ENCODE assay signal across 1 cellular context in genomic region chr14:23555882-23556699, GRCh38.
TF ChIP-seq lines count a peak whose summit lies in the region.

A gene with protein sequence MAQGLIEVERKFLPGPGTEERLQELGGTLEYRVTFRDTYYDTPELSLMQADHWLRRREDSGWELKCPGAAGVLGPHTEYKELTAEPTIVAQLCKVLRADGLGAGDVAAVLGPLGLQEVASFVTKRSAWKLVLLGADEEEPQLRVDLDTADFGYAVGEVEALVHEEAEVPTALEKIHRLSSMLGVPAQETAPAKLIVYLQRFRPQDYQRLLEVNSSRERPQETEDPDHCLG (plus strand): TSS chr14:23556271. CDS start chr14:23556758, 487 bp downstream.

TF ChIP-seq in WTC11, 78 proteins besides CTCF, POLR2A, EP300 and RAD21 (continued from another document):
- TF ChIP-seq E2F4 (CRISPR knock-in tag; IDR thresholded peaks at IDR 0.05; ENCODE audit: borderline replicate concordance, low read depth), result peak; percentile 52; the same call in 1 of the 2 replicates
- TF ChIP-seq ZNF219 (CRISPR knock-in tag; IDR thresholded peaks at IDR 0.05; ENCODE audit: borderline replicate concordance), result no peak
- peak; percentile 90; the same call in 1 of the 2 replicates for TF ChIP-seq E2F5 (CRISPR knock-in tag; IDR thresholded peaks at IDR 0.05)
- TF ChIP-seq, protein P1, sequence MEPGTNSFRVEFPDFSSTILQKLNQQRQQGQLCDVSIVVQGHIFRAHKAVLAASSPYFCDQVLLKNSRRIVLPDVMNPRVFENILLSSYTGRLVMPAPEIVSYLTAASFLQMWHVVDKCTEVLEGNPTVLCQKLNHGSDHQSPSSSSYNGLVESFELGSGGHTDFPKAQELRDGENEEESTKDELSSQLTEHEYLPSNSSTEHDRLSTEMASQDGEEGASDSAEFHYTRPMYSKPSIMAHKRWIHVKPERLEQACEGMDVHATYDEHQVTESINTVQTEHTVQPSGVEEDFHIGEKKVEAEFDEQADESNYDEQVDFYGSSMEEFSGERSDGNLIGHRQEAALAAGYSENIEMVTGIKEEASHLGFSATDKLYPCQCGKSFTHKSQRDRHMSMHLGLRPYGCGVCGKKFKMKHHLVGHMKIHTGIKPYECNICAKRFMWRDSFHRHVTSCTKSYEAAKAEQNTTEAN (CRISPR knock-in tag; IDR thresholded peaks at IDR 0.05), result peak; percentile 83
- 0 out of 2 replicates have a peak, but pooled peaks have one; percentile 66 for TF ChIP-seq ESRRA (CRISPR knock-in tag; IDR thresholded peaks at IDR 0.05; ENCODE audit: borderline replicate concordance)
- TF ChIP-seq ZNF396 (CRISPR knock-in tag; IDR thresholded peaks at IDR 0.05; ENCODE audit: borderline replicate concordance), result no peak
- no peak for TF ChIP-seq ZMAT4 (CRISPR knock-in tag; IDR thresholded peaks at IDR 0.05)
- 0 out of 2 replicates have a peak, but pooled peaks have one; percentile 31 for TF ChIP-seq TCF7 (CRISPR knock-in tag; IDR thresholded peaks at IDR 0.05; ENCODE audit: low read depth)
- TF ChIP-seq ATF1 (CRISPR knock-in tag; IDR thresholded peaks at IDR 0.05), result peak; percentile 65; the same call in 1 of the 2 replicates
- TF ChIP-seq, protein P2, sequence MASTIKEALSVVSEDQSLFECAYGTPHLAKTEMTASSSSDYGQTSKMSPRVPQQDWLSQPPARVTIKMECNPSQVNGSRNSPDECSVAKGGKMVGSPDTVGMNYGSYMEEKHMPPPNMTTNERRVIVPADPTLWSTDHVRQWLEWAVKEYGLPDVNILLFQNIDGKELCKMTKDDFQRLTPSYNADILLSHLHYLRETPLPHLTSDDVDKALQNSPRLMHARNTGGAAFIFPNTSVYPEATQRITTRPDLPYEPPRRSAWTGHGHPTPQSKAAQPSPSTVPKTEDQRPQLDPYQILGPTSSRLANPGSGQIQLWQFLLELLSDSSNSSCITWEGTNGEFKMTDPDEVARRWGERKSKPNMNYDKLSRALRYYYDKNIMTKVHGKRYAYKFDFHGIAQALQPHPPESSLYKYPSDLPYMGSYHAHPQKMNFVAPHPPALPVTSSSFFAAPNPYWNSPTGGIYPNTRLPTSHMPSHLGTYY (CRISPR knock-in tag; IDR thresholded peaks at IDR 0.05), result no peak
- TF ChIP-seq SOX15 (CRISPR knock-in tag; IDR thresholded peaks at IDR 0.05), result no peak
- TF ChIP-seq, protein P3, sequence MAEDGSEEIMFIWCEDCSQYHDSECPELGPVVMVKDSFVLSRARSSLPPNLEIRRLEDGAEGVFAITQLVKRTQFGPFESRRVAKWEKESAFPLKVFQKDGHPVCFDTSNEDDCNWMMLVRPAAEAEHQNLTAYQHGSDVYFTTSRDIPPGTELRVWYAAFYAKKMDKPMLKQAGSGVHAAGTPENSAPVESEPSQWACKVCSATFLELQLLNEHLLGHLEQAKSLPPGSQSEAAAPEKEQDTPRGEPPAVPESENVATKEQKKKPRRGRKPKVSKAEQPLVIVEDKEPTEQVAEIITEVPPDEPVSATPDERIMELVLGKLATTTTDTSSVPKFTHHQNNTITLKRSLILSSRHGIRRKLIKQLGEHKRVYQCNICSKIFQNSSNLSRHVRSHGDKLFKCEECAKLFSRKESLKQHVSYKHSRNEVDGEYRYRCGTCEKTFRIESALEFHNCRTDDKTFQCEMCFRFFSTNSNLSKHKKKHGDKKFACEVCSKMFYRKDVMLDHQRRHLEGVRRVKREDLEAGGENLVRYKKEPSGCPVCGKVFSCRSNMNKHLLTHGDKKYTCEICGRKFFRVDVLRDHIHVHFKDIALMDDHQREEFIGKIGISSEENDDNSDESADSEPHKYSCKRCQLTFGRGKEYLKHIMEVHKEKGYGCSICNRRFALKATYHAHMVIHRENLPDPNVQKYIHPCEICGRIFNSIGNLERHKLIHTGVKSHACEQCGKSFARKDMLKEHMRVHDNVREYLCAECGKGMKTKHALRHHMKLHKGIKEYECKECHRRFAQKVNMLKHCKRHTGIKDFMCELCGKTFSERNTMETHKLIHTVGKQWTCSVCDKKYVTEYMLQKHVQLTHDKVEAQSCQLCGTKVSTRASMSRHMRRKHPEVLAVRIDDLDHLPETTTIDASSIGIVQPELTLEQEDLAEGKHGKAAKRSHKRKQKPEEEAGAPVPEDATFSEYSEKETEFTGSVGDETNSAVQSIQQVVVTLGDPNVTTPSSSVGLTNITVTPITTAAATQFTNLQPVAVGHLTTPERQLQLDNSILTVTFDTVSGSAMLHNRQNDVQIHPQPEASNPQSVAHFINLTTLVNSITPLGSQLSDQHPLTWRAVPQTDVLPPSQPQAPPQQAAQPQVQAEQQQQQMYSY (CRISPR knock-in tag; IDR thresholded peaks at IDR 0.05), result peak; percentile 26; the same call in 1 of the 2 replicates
